ENCODE assay signal across 27 cellular contexts in the genomic region with DNA sequence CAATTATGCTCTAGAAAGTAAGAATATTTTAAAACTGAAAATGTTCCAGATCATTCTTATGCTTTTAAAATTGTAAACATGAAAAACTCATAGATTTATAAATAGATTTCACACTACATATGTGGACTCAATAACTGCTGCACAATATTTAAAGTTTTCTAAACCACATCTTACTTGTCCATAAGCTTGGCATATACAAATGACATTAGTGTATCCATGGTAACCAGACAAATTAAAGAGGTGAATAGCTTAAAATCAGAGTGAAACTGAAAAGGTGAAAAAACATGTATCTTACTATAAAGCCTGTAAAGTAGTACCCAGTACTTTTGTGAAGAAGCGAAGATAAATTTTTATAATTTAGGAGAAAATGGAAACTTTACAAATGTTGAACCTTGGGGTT.
"Had no signal": no experiment of that assay in that cellular context is flagged by ENCODE, and none has a peak within 500 bp of the region (broad histone marks: within the 10 kb centered on the region; RNA-seq: fewer than 3 reads in every experiment).

No MANE protein-coding gene starts in this region.

- FAIRE-seq: urothelium cell line had no signal

- H3K27me3 ChIP-seq: stomach, suprapubic skin, testis, thyroid gland, tibial artery, tibial nerve, transverse colon, upper lobe of left lung, upper lobe of right lung, vagina had no signal

- H3K9me3 ChIP-seq: stomach, suprapubic skin, testis, thoracic aorta, thyroid gland, tibial artery, tibial nerve, transverse colon, upper lobe of left lung, upper lobe of right lung, uterus, vagina had no signal

- H3K4me3 ChIP-seq: stomach, suprapubic skin, testis, thoracic aorta, thyroid gland, tibial artery, tibial nerve, transverse colon, upper lobe of left lung, upper lobe of right lung, uterus, vagina had no signal

- ATAC-seq: stimulated activated effector memory CD8-positive, alpha-beta T cell treated with anti-CD3 and anti-CD28 coated beads, Interleukin-12 subunit alpha, Interleukin-12 subunit beta, amount 100 ng/mL, for 72 hours; stimulated activated memory B cell treated with anti-CD40 and anti-IgM and Interleukin-4, amounts not matched to agents 10 μg/mL and 1 μg/mL and 100 μg/mL, for 72 hours; stimulated activated naive B cell treated with anti-CD40 and anti-IgM and Interleukin-4, amounts not matched to agents 10 μg/mL and 1 μg/mL and 100 μg/mL, for 72 hours; stimulated activated naive CD8-positive, alpha-beta T cell treated with anti-CD3 and anti-CD28 coated beads, Interleukin-15, amount 100 ng/mL, for 72 hours; stimulated activated naive CD8-positive, alpha-beta T cell treated with anti-CD3 and anti-CD28 coated beads, Interleukin-15, Interleukin-2, amounts not matched to agents 100 U/mL and 50 U/mL, for 24 hours; upper lobe of right lung had no signal

- H3K36me3 ChIP-seq: stomach, suprapubic skin, thoracic aorta, thyroid gland, tibial artery, tibial nerve, transverse colon, upper lobe of left lung, upper lobe of right lung, uterus, vagina had no signal

- H3K27ac ChIP-seq: stomach, suprapubic skin, testis, thoracic aorta, thyroid gland, tibial artery, tibial nerve, transverse colon, upper lobe of left lung, upper lobe of right lung, uterus, vagina had no signal

- DNase-seq: stimulated activated CD4-positive, alpha-beta T cell treated with anti-CD3 and anti-CD28 coated beads, Interleukin-2, amount 100 ng/mL, for 48 hours; stimulated activated CD4-positive, alpha-beta T cell treated with anti-CD3 and anti-CD28 coated beads, Interleukin-4, amount 100 ng/mL, for 1 hour; stimulated activated CD4-positive, alpha-beta T cell treated with anti-CD3 and anti-CD28 coated beads, Interleukin-4, amount 100 ng/mL, for 24 hours; stimulated activated CD4-positive, alpha-beta T cell treated with anti-CD3 and anti-CD28 coated beads, Interleukin-4, amount 100 ng/mL, for 4 hours; stimulated activated CD8-positive, alpha-beta memory T cell treated with anti-CD3 and anti-CD28 coated beads, Interleukin-4, amount 100 ng/mL, for 48 hours; stimulated activated naive B cell treated with anti-CD40 and anti-IgM and Interleukin-4, amounts not matched to agents 10 μg/mL and 1 μg/mL and 100 μg/mL, for 72 hours; stimulated activated naive CD4-positive, alpha-beta T cell; stimulated activated naive CD4-positive, alpha-beta T cell treated with Interleukin-2 at 50 U/mL for 16 hours; stimulated activated naive CD8-positive, alpha-beta T cell treated with anti-CD3 and anti-CD28 coated beads, Interleukin-15, amount 100 ng/mL, for 72 hours; stimulated activated naive CD8-positive, alpha-beta T cell treated with anti-CD3 and anti-CD28 coated beads, Interleukin-15, Interleukin-2, amounts not matched to agents 100 U/mL and 50 U/mL, for 24 hours; stomach; substantia nigra; testis; thyroid gland; tibial artery; transverse colon; trophoblast cell; upper lobe of left lung; upper lobe of right lung; uterus had no signal

- H3K4me1 ChIP-seq: stomach, suprapubic skin, testis, thyroid gland, tibial artery, tibial nerve, transverse colon, upper lobe of left lung, upper lobe of right lung, uterus, vagina had no signal
